8 cellular contexts compared by ENCODE assay signal in genomic region chr17:42832934-42833770, GRCh38. TPM values are rescaled to one million over a fixed set of nuclear protein-coding genes. Genes with fewer than 3 reads are reported as not detected.
DNase-seq lines count a peak whose midpoint lies in the region; TF ChIP-seq lines count a peak whose summit lies in the region.

Gene PSME3 (plus strand): TSS chr17:42833397. CDS start chr17:42833632, 235 bp downstream.

- H2AFZ ChIP-seq in Loucy (ENCODE audit: low read length) = peak within 1 kb of the TSS; percentile 95

- H3K36me3 Mint-ChIP-seq in neural crest cell (ENCODE audit: low read depth) = peaks cover 7% of the 10 kb centered on the region

- H3K27me3 ChIP-seq in Loucy (ENCODE audit: insufficient read depth, low read length, poor library complexity, severe bottlenecking) = no peaks in the 10 kb centered on the region
- H3K27me3 ChIP-seq in stomach smooth muscle (ENCODE audit: control insufficient read depth in 1 of 2, insufficient read depth in 2 of 2, low read length in 2 of 2) = no peaks in the 10 kb centered on the region

- H3K4me3 Mint-ChIP-seq in neural crest cell = peak within 1 kb of the TSS; percentile 97

- H3K9me3 Mint-ChIP-seq in neural crest cell = no peaks in the 10 kb centered on the region

- H4K20me1 ChIP-seq in Loucy (ENCODE audit: insufficient read depth, low read length, poor library complexity, severe bottlenecking) = peaks cover 12% of the 10 kb centered on the region

- no peaks in the 10 kb centered on the region for H3K9me3 ChIP-seq in Loucy (ENCODE audit: insufficient read depth, low read depth, low read length)
- H3K9me3 ChIP-seq in stomach smooth muscle (ENCODE audit: control insufficient read depth in 2 of 2, low read length in 2 of 2) = no peaks in the 10 kb centered on the region

- peak within 1 kb of the TSS; percentile 92 for H3K27ac ChIP-seq in stomach smooth muscle (ENCODE audit: low read length)

- peaks cover 51% of the 10 kb centered on the region for H3K79me2 ChIP-seq in Loucy (ENCODE audit: insufficient read depth, low read length)

- H3K4me2 ChIP-seq in Loucy (ENCODE audit: low read depth, low read length, poor library complexity, severe bottlenecking) = peak within 1 kb of the TSS; percentile 90

- H3K4me3 ChIP-seq in Loucy (ENCODE audit: low read length, poor library complexity, severe bottlenecking) (peak within 1 kb of the TSS; percentile 92), fibroblast of villous mesenchyme (ENCODE audit: low read depth, low read length) (peak within 1 kb of the TSS; percentile 99), stomach smooth muscle (ENCODE audit: low read length in 2 of 2) (peak within 1 kb of the TSS; percentile 98 to 100)

- peaks cover 13% of the 10 kb centered on the region for H3K27me3 Mint-ChIP-seq in neural crest cell (ENCODE audit: low read depth)

- H3K36me3 ChIP-seq in Loucy (ENCODE audit: insufficient read depth, low read length) = peaks cover 12% of the 10 kb centered on the region; the same call in 1 of the 2 replicates
- H3K36me3 ChIP-seq in stomach smooth muscle (ENCODE audit: control insufficient read depth in 2 of 2, insufficient read depth in 2 of 2, low read length in 2 of 2) = peaks cover 15 to 17% of the 10 kb centered on the region in 2 donors

- H3K9ac ChIP-seq in Loucy (ENCODE audit: low read depth, low read length, poor library complexity, severe bottlenecking) (peak within 1 kb of the TSS; percentile 83), stomach smooth muscle (ENCODE audit: low read length in 2 of 2) (peak within 1 kb of the TSS; percentile 98 to 99)

- H3K4me1 ChIP-seq in Loucy (ENCODE audit: insufficient read depth, low read length, poor library complexity, severe bottlenecking) = peaks cover 16% of the 10 kb centered on the region
- H3K4me1 ChIP-seq in stomach smooth muscle (ENCODE audit: control insufficient read depth, insufficient read depth, low read length) = peaks cover 16% of the 10 kb centered on the region

- DNase-seq in ELR (ENCODE audit: low read depth) (peak; percentile 95), H4 (ENCODE audit: low spot score) (peak; percentile 85), SHP77 (lab: John Stamatoyannopoulos, UW) (peak; percentile 84 to 88), activated gamma-delta T cell (lab: John Stamatoyannopoulos, UW) (peak; percentile 82), fibroblast of villous mesenchyme (ENCODE audit: low read depth) (peak; percentile 89), neural crest cell (ENCODE audit: low read depth, low spot score) (peak; percentile 81)

- H3K9me2 ChIP-seq in Loucy (replicated peaks; ENCODE audit: low read depth, low read length) = no peaks in the 10 kb centered on the region

- no peaks in the 10 kb centered on the region for H3F3A ChIP-seq in Loucy (ENCODE audit: low read depth)

- peak within 1 kb of the TSS; percentile 99 for H3K27ac Mint-ChIP-seq in neural crest cell (ENCODE audit: unreplicated experiment)

- H3K4me1 Mint-ChIP-seq in neural crest cell = peaks cover 21% of the 10 kb centered on the region

- no peak for TF ChIP-seq CTCF in Loucy (conservative IDR thresholded peaks at IDR 0.05; ENCODE audit: low read length)
- no peak for TF ChIP-seq CTCF in fibroblast of villous mesenchyme (IDR thresholded peaks at IDR 0.05; ENCODE audit: insufficient read depth, low read depth, low read length)
- TF ChIP-seq CTCF in neural crest cell (conservative IDR thresholded peaks at IDR 0.05) = no peak

RNA-seq across cellular contexts. Expression of gene PSME3, which starts in this region (rescaled TPM):
- total RNA-seq in H4 (2014; rRNA removed; shearing (Covaris generic)) = 109 and 113 TPM in 2 replicates
- 102 and 130 TPM in 2 replicates for total RNA-seq in fibroblast of villous mesenchyme
- total RNA-seq in neural crest cell = 172 and 175 TPM in 2 replicates

Comparison
In these comparisons a context has a peak if more than half of its experiments do, and no peak if none do; other contexts are left out.
1. Peak in every context shown above with its lines: DNase-seq, H3K4me3 ChIP-seq and H3K27ac ChIP-seq.